Comparison of ENCODE assay signal across 1 cellular context in the genomic region with DNA sequence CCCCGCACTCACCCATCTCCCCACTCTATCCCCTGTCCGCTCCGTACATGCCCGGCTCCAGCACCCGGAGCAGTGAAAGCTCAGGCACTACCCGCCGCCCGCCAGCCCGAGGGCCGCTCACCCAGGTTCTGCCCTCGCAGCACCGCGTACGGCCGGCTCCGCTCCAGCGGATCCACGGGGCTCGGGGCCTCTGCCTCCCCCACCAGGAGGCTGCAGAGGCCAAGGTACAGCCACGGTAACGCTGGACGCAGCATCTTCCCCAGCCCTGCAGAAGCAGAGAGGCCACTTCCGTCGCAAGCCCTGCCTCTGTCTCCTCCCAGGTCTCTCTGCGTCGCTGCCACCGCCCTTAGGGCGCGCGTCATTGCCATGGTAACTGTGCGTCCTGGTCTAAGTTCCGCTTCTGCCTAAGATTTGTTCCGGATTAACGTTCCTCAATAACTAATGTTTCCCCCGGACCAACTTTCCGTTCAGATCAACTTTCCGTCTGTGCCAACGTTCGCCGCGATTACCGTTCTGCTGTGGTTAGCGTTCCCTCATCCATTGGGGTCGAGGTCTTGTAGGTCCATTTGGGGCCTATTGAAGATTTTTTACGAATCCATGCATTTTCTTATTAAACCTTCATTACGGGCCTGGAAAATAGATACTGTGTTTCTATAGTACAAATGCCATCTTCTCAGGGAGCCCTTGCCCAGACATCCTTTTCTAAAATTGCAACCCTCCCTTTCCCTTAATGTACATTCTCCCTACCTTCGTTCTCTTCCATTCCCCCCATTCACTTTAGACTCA.
TF ChIP-seq lines count a peak whose summit lies in the region.

A gene with protein sequence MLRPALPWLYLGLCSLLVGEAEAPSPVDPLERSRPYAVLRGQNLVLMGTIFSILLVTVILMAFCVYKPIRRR (minus strand): TSS at position 281 of the 786 bp plus-strand sequence. CDS start 27 bp downstream, at position 254.

TF ChIP-seq in HepG2, 621 proteins besides CTCF, POLR2A, EP300 and RAD21 (continued from another document and continues in another):
- TF ChIP-seq, protein P1, sequence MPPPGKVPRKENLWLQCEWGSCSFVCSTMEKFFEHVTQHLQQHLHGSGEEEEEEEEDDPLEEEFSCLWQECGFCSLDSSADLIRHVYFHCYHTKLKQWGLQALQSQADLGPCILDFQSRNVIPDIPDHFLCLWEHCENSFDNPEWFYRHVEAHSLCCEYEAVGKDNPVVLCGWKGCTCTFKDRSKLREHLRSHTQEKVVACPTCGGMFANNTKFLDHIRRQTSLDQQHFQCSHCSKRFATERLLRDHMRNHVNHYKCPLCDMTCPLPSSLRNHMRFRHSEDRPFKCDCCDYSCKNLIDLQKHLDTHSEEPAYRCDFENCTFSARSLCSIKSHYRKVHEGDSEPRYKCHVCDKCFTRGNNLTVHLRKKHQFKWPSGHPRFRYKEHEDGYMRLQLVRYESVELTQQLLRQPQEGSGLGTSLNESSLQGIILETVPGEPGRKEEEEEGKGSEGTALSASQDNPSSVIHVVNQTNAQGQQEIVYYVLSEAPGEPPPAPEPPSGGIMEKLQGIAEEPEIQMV (CRISPR knock-in tag; IDR thresholded peaks at IDR 0.05; ENCODE audit: low read depth), result peak; percentile 43
- TF ChIP-seq ZNF235 (CRISPR knock-in tag; IDR thresholded peaks at IDR 0.05; ENCODE audit: borderline replicate concordance), result no peak; the same call in 1 of the 2 replicates
- peak; percentile 83; the same call in 1 of the 2 replicates for TF ChIP-seq DNMT3B (CRISPR knock-in tag; conservative IDR thresholded peaks at IDR 0.05)
- TF ChIP-seq JUNB (CRISPR knock-in tag; IDR thresholded peaks at IDR 0.05; ENCODE audit: borderline replicate concordance), result no peak
- TF ChIP-seq TBP (CRISPR knock-in tag; IDR thresholded peaks at IDR 0.05), result no peak
- no peak for TF ChIP-seq ZFP62 (CRISPR knock-in tag; IDR thresholded peaks at IDR 0.05)
- TF ChIP-seq FOXK1 (CRISPR knock-in tag; IDR thresholded peaks at IDR 0.05; ENCODE audit: borderline replicate concordance, low read depth), result peak; percentile 83; the same call in 1 of the 2 replicates
- TF ChIP-seq HNRNPH1 (optimal IDR thresholded peaks at IDR 0.05; ENCODE audit: low read depth, low read length), result no peak
- TF ChIP-seq ZNF256 (CRISPR knock-in tag; conservative IDR thresholded peaks at IDR 0.05), result no peak
- peak; percentile 59 for TF ChIP-seq CEBPG (CRISPR knock-in tag; IDR thresholded peaks at IDR 0.05)
- TF ChIP-seq, protein P2, sequence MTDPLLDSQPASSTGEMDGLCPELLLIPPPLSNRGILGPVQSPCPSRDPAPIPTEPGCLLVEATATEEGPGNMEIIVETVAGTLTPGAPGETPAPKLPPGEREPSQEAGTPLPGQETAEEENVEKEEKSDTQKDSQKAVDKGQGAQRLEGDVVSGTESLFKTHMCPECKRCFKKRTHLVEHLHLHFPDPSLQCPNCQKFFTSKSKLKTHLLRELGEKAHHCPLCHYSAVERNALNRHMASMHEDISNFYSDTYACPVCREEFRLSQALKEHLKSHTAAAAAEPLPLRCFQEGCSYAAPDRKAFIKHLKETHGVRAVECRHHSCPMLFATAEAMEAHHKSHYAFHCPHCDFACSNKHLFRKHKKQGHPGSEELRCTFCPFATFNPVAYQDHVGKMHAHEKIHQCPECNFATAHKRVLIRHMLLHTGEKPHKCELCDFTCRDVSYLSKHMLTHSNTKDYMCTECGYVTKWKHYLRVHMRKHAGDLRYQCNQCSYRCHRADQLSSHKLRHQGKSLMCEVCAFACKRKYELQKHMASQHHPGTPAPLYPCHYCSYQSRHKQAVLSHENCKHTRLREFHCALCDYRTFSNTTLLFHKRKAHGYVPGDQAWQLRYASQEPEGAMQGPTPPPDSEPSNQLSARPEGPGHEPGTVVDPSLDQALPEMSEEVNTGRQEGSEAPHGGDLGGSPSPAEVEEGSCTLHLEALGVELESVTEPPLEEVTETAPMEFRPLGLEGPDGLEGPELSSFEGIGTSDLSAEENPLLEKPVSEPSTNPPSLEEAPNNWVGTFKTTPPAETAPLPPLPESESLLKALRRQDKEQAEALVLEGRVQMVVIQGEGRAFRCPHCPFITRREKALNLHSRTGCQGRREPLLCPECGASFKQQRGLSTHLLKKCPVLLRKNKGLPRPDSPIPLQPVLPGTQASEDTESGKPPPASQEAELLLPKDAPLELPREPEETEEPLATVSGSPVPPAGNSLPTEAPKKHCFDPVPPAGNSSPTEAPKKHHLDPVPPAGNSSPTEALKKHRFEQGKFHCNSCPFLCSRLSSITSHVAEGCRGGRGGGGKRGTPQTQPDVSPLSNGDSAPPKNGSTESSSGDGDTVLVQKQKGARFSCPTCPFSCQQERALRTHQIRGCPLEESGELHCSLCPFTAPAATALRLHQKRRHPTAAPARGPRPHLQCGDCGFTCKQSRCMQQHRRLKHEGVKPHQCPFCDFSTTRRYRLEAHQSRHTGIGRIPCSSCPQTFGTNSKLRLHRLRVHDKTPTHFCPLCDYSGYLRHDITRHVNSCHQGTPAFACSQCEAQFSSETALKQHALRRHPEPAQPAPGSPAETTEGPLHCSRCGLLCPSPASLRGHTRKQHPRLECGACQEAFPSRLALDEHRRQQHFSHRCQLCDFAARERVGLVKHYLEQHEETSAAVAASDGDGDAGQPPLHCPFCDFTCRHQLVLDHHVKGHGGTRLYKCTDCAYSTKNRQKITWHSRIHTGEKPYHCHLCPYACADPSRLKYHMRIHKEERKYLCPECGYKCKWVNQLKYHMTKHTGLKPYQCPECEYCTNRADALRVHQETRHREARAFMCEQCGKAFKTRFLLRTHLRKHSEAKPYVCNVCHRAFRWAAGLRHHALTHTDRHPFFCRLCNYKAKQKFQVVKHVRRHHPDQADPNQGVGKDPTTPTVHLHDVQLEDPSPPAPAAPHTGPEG (CRISPR knock-in tag; IDR thresholded peaks at IDR 0.05), result peak; percentile 82; the same call in 1 of the 2 replicates
- no peak for TF ChIP-seq HOXA9 (CRISPR knock-in tag; IDR thresholded peaks at IDR 0.05; ENCODE audit: borderline replicate concordance)
- TF ChIP-seq ARID3A (IDR thresholded peaks at IDR 0.05; ENCODE audit: low read depth, low read length), result peak; percentile 93
- peak; percentile 63; the same call in 1 of the 2 replicates for TF ChIP-seq ARHGAP35 (CRISPR knock-in tag; IDR thresholded peaks at IDR 0.05; ENCODE audit: borderline replicate concordance)
- no peak for TF ChIP-seq ZNF839 (CRISPR knock-in tag; IDR thresholded peaks at IDR 0.05; ENCODE audit: borderline replicate concordance)
- peak; percentile 29; the same call in 1 of the 2 replicates for TF ChIP-seq PRDM15 (CRISPR knock-in tag; IDR thresholded peaks at IDR 0.05)
- peak; percentile 62; the same call in 1 of the 2 replicates for TF ChIP-seq AHR (CRISPR knock-in tag; IDR thresholded peaks at IDR 0.05)
- peak; percentile 94 for TF ChIP-seq REPIN1 (CRISPR knock-in tag; IDR thresholded peaks at IDR 0.05; ENCODE audit: borderline replicate concordance, low read depth)
- no peak for TF ChIP-seq CSRNP2 (CRISPR knock-in tag; conservative IDR thresholded peaks at IDR 0.05; ENCODE audit: low read depth)
- TF ChIP-seq ZNF20 (CRISPR knock-in tag; IDR thresholded peaks at IDR 0.05), result no peak
- peak; percentile 71; the same call in 1 of the 2 replicates for TF ChIP-seq ZBTB34 (CRISPR knock-in tag; IDR thresholded peaks at IDR 0.05)
- TF ChIP-seq GATAD2A (CRISPR knock-in tag; IDR thresholded peaks at IDR 0.05), result no peak; the same call in 1 of the 2 replicates
- no peak for TF ChIP-seq ZNF737 (CRISPR knock-in tag; IDR thresholded peaks at IDR 0.05; ENCODE audit: borderline replicate concordance)
- TF ChIP-seq SMAD1 (CRISPR knock-in tag; IDR thresholded peaks at IDR 0.05; ENCODE audit: borderline replicate concordance, low read depth), result 0 out of 2 replicates have a peak, but pooled peaks have one; percentile 60
- TF ChIP-seq BRD4 (CRISPR knock-in tag; IDR thresholded peaks at IDR 0.05), result peak; percentile 82; the same call in 1 of the 2 replicates
- peak; percentile 40; the same call in 1 of the 2 replicates for TF ChIP-seq ZNF766 (CRISPR knock-in tag; IDR thresholded peaks at IDR 0.05; ENCODE audit: borderline replicate concordance)
- peak; percentile 98 for TF ChIP-seq KAT8 (CRISPR knock-in tag; IDR thresholded peaks at IDR 0.05)
- no peak for TF ChIP-seq SKIL (CRISPR knock-in tag; IDR thresholded peaks at IDR 0.05; ENCODE audit: borderline replicate concordance)
- peak; percentile 87 for TF ChIP-seq POGZ (CRISPR knock-in tag; IDR thresholded peaks at IDR 0.05)
- TF ChIP-seq ZNF761 (CRISPR knock-in tag; conservative IDR thresholded peaks at IDR 0.05), result 0 out of 2 replicates have a peak, but pooled peaks have one; percentile 29
- peak; percentile 48; the same call in 1 of the 2 replicates for TF ChIP-seq SP140L (CRISPR knock-in tag; IDR thresholded peaks at IDR 0.05; ENCODE audit: borderline replicate concordance)
- TF ChIP-seq HES4 (CRISPR knock-in tag; IDR thresholded peaks at IDR 0.05; ENCODE audit: borderline replicate concordance), result no peak
